ENCODE assay signal across 11 cellular contexts in genomic region chr3:8529197-8529637, GRCh38. TPM values are rescaled to one million over a fixed set of nuclear protein-coding genes. Genes with fewer than 3 reads are reported as not detected.
DNase-seq lines count a peak whose midpoint lies in the region; ATAC-seq and TF ChIP-seq lines count a peak whose summit lies in the region.
"Had no signal": no experiment of that assay in that cellular context is flagged by ENCODE, and none has a peak within 500 bp of the region (broad histone marks: within the 10 kb centered on the region; RNA-seq: fewer than 3 reads in every experiment).

No MANE protein-coding gene starts in this region.

- H3K4me1 ChIP-seq in GM23338 (ENCODE audit: insufficient read depth) (peaks cover 17% of the 10 kb centered on the region; the same call in 1 of the 2 replicates), skeletal muscle tissue (ENCODE audit: control insufficient read depth in 3 of 3, insufficient read depth in 3 of 3, low read length in 3 of 3) (peaks cover 73 to 80% (median 76%) of the 10 kb centered on the region in 3 donors)

- H3K9me3 Mint-ChIP-seq in GM23338 (no peaks in the 10 kb centered on the region), chondrocyte (ENCODE audit: low read depth) (no peaks in the 10 kb centered on the region)
- H3K9me3 Mint-ChIP-seq: activated T-helper 2 cell treated with anti-CD3 and anti-CD28 coated beads, Interferon-gamma antibody, Interleukin-2, Interleukin-4, amounts not matched to agents 10 μg/mL and 5 μg/mL and 100 μg/mL, durations not matched to agents 14 hours and 24 hours and 36 hours; stimulated activated effector memory CD8-positive, alpha-beta T cell treated with anti-CD3 and anti-CD28 coated beads, Interleukin-12 subunit alpha, Interleukin-12 subunit beta, amount 100 ng/mL, for 72 hours had no signal

- H3F3A ChIP-seq in GM23338 (replicated peaks; ENCODE audit: low read depth) = no peaks in the 10 kb centered on the region

- H3K36me3 Mint-ChIP-seq in GM23338 (ENCODE audit: low read depth) (no peaks in the 10 kb centered on the region; the same call in 2 of the 3 replicates), chondrocyte (ENCODE audit: low read depth) (peaks cover 54% of the 10 kb centered on the region)
- H3K36me3 Mint-ChIP-seq: stimulated activated effector memory CD8-positive, alpha-beta T cell treated with anti-CD3 and anti-CD28 coated beads, Interleukin-12 subunit alpha, Interleukin-12 subunit beta, amount 100 ng/mL, for 72 hours had no signal

- POLR2A ChIA-PET in HEK293T (lab: Yijun Ruan, JAX) = no interaction called here

- H3K9me2 ChIP-seq in GM23338 (ENCODE audit: insufficient read depth) = 0 out of 2 replicates have a peak, but pooled peaks cover 8% of the 10 kb centered on the region

- no peak overlapping the region for H3K4me3 Mint-ChIP-seq in GM23338
- no peak overlapping the region for H3K4me3 Mint-ChIP-seq in chondrocyte (ENCODE audit: unreplicated experiment)
- H3K4me3 Mint-ChIP-seq: stimulated activated effector memory CD8-positive, alpha-beta T cell treated with anti-CD3 and anti-CD28 coated beads, Interleukin-12 subunit alpha, Interleukin-12 subunit beta, amount 100 ng/mL, for 72 hours had no signal

- CTCF ChIA-PET in HEK293T (lab: Yijun Ruan, JAX) = no interaction called here

- H3K79me2 ChIP-seq in GM23338 (replicated peaks; ENCODE audit: insufficient read depth) = peaks cover 16% of the 10 kb centered on the region; the same call in 1 of the 2 replicates

- H3K27ac ChIP-seq in GM23338 (ENCODE audit: low read depth) (0 out of 2 replicates have a peak overlapping the region, but pooled peaks have one; percentile 26), skeletal muscle tissue (ENCODE audit: low read depth, low read length) (peak overlapping the region; percentile 70)

- H3K27me3 ChIP-seq in GM23338 (ENCODE audit: insufficient read depth) (no peaks in the 10 kb centered on the region), skeletal muscle tissue (ENCODE audit: control insufficient read depth in 3 of 3, insufficient read depth in 3 of 3, low read length in 3 of 3) (no peaks in the 10 kb centered on the region)

- H3K4me1 Mint-ChIP-seq in GM23338 (peaks cover 16% of the 10 kb centered on the region), chondrocyte (ENCODE audit: low read depth) (peaks cover 95% of the 10 kb centered on the region)
- H3K4me1 Mint-ChIP-seq: stimulated activated effector memory CD8-positive, alpha-beta T cell treated with anti-CD3 and anti-CD28 coated beads, Interleukin-12 subunit alpha, Interleukin-12 subunit beta, amount 100 ng/mL, for 72 hours had no signal

- H3K9me3 ChIP-seq in skeletal muscle tissue (ENCODE audit: control insufficient read depth in 3 of 3, low read length in 3 of 3) = no peaks in the 10 kb centered on the region

- H3K9ac ChIP-seq in skeletal muscle tissue (ENCODE audit: low read depth in 1 of 3, low read length in 3 of 3) = peak overlapping the region in 1 of 3 donors; percentile 5

- H4K20me1 ChIP-seq in GM23338 (replicated peaks; ENCODE audit: insufficient read depth) = no peaks in the 10 kb centered on the region

- DNase-seq in GM23338 (ENCODE audit: low spot score) (peak; percentile 23), chondrocyte (ENCODE audit: low spot score) (no peak), left kidney (ENCODE audit: low read depth, low spot score) (peak; percentile 79), HEK293T (ENCODE audit: extremely low spot score) (no peak), GM19240 (ENCODE audit: insufficient read length, low spot score) (no peak)
- no peak for DNase-seq in activated CD8-positive, alpha-beta memory T cell treated with anti-CD3 and anti-CD28 coated beads, Interleukin-2, amount 50 U/mL, for 48 hours
- DNase-seq: erythroblast had no signal

- TF ChIP-seq CTCF in GM23338 (conservative IDR thresholded peaks at IDR 0.05; ENCODE audit: low read depth in 2 of 2) (no peak), chondrocyte (IDR thresholded peaks at IDR 0.05) (no peak)

- no peak overlapping the region for H2AFZ ChIP-seq in GM23338

- H3K4me3 ChIP-seq in GM23338 (no peak overlapping the region), skeletal muscle tissue (ENCODE audit: low read length in 3 of 3) (no peak overlapping the region)

- H3K4me2 ChIP-seq in GM23338 = no peak overlapping the region

- H3K27ac Mint-ChIP-seq in GM23338 (no peak overlapping the region), chondrocyte (ENCODE audit: unreplicated experiment) (peak overlapping the region; percentile 93)
- H3K27ac Mint-ChIP-seq: activated T-helper 2 cell treated with anti-CD3 and anti-CD28 coated beads, Interferon-gamma antibody, Interleukin-2, Interleukin-4, amounts not matched to agents 10 μg/mL and 5 μg/mL and 100 μg/mL, durations not matched to agents 14 hours and 24 hours and 36 hours; stimulated activated effector memory CD8-positive, alpha-beta T cell treated with anti-CD3 and anti-CD28 coated beads, Interleukin-12 subunit alpha, Interleukin-12 subunit beta, amount 100 ng/mL, for 72 hours had no signal

- H3K36me3 ChIP-seq in GM23338 (ENCODE audit: insufficient read depth) (no peaks in the 10 kb centered on the region), skeletal muscle tissue (ENCODE audit: control insufficient read depth in 3 of 3, insufficient read depth in 3 of 3, low read length in 3 of 3) (peaks cover 19 to 36% (median 24%) of the 10 kb centered on the region in 3 donors)

- ATAC-seq in GM23338 (no peak), GM18511 (IDR thresholded peaks at IDR 0.05; ENCODE audit: unreplicated experiment) (no peak)
- ATAC-seq: stimulated activated effector memory CD8-positive, alpha-beta T cell treated with anti-CD3 and anti-CD28 coated beads, Interleukin-12 subunit alpha, Interleukin-12 subunit beta, amount 100 ng/mL, for 72 hours had no signal

- H3K27me3 Mint-ChIP-seq in GM23338 (ENCODE audit: insufficient read depth, low read depth, poor library complexity) (peaks cover 4% of the 10 kb centered on the region), chondrocyte (ENCODE audit: low read depth) (no peaks in the 10 kb centered on the region)

TF ChIP-seq in GM23338, 12 proteins besides CTCF, POLR2A, EP300 and RAD21 (continues in another document):
- no peak for TF ChIP-seq JUNB (IDR thresholded peaks at IDR 0.05; ENCODE audit: unreplicated experiment)
- no peak for TF ChIP-seq POLR2AphosphoS5 (IDR thresholded peaks at IDR 0.05; ENCODE audit: low read depth)
- TF ChIP-seq REST (IDR thresholded peaks at IDR 0.05; ENCODE audit: unreplicated experiment) = no peak

TF ChIP-seq in HEK293T, 16 proteins besides CTCF, POLR2A, EP300 and RAD21:
- TF ChIP-seq NFRKB (IDR thresholded peaks at IDR 0.05) (no peak), ELF4 (IDR thresholded peaks at IDR 0.05) (no peak), PKNOX1 (IDR thresholded peaks at IDR 0.05) (no peak), ZNF384 (IDR thresholded peaks at IDR 0.05) (no peak), SP1 (IDR thresholded peaks at IDR 0.05) (no peak), FOXA1 (IDR thresholded peaks at IDR 0.05) (no peak), BHLHE40 (IDR thresholded peaks at IDR 0.05; ENCODE audit: borderline replicate concordance) (no peak), FOXM1 (IDR thresholded peaks at IDR 0.05; ENCODE audit: borderline replicate concordance) (no peak), ARNT (IDR thresholded peaks at IDR 0.05) (no peak), HDGF (IDR thresholded peaks at IDR 0.05; ENCODE audit: borderline replicate concordance) (no peak), SUZ12 (IDR thresholded peaks at IDR 0.05) (no peak), LEF1 (IDR thresholded peaks at IDR 0.05; ENCODE audit: borderline replicate concordance) (no peak)
TF ChIP-seq in HEK293T: peak in this region for 0.

RNA-seq across cellular contexts. Expression of gene LMCD1, which starts 27.6 kb away (rescaled TPM):
- 23.5 and 35.3 TPM in 2 replicates for total RNA-seq in GM23338 (2014; rRNA removed; shearing (Covaris generic))
- polyA plus RNA-seq in GM23338 (2016; fragmentation: Nextera tagmentation; extraction: Ambion mirVana) = 21.4 and 21.8 TPM in 2 replicates
- 260 to 268 TPM (median 263 TPM) in 3 replicates for total RNA-seq in chondrocyte
- 35.0 TPM for total RNA-seq in skeletal muscle tissue

Comparison
In these comparisons a context has a peak if more than half of its experiments do, and no peak if none do; other contexts are left out.
1. DNase-seq: peak in GM23338 (single experiment) and left kidney (single experiment); none in chondrocyte (single experiment), HEK293T (single experiment), activated CD8-positive, alpha-beta memory T cell treated with anti-CD3 and anti-CD28 coated beads, Interleukin-2, amount 50 U/mL, for 48 hours (single experiment) and GM19240 (single experiment).